12 cellular contexts compared by ENCODE assay signal in the genomic region with DNA sequence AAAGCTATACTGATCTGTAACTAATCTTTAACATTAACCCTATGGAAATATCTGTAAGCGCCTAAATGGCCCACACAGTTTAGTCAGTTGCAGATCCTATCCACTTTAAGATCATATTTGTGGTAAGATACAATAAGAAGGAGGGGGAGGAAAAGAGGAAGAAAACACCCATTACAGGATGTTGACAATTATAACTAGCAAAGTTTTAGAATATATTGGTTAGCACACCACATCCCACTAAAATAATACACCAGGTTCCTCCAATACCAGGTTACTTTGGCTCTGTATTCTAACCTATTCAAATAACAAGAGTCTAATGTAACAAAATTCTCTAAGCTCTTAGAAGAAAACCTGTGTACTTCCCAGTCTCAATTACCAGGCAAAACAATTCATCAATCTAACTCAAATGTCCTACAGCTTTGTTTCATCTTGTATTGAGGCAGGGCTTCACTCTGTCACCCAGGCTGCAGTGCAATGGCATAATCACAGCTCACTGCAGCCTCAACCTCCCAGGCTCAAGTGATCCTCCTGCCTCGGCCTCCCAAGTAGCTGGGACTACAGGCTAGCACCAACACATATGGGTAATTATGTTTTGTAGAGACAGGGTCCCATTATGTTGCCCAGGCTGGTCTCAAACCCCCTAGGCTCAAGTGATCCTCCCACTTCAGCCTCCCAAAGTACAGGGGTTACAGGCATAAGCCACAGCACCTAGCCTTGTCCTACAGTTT. TPM values are rescaled to one million over a fixed set of nuclear protein-coding genes. Genes with fewer than 3 reads are reported as not detected.
DNase-seq lines count a peak whose midpoint lies in the region; ATAC-seq and TF ChIP-seq lines count a peak whose summit lies in the region.
"Had no signal": no experiment of that assay in that cellular context is flagged by ENCODE, and none has a peak within 500 bp of the region (broad histone marks: within the 10 kb centered on the region; RNA-seq: fewer than 3 reads in every experiment).

No MANE protein-coding gene starts in this region.

- H2AFZ ChIP-seq in SK-N-SH (ENCODE audit: low read depth): no peak overlapping the region
- H2AFZ ChIP-seq: neural progenitor cell had no signal

- ATAC-seq in SK-N-SH treated with all-trans-retinoic acid at 6 μM for 48 hours: no peak

- H3K27me3 Mint-ChIP-seq in neural crest cell (ENCODE audit: low read depth): no peaks in the 10 kb centered on the region

- CTCF ChIA-PET in SK-N-SH (lab: Yijun Ruan, JAX): no interaction called here

- H3K27me3 ChIP-seq in SK-N-SH (ENCODE audit: insufficient read depth): no peaks in the 10 kb centered on the region
- H3K27me3 ChIP-seq in adipocyte (replicated peaks; ENCODE audit: control insufficient read depth, insufficient read depth, low read length): no peaks in the 10 kb centered on the region
- no peaks in the 10 kb centered on the region for H3K27me3 ChIP-seq in tibial artery
- H3K27me3 ChIP-seq: neural progenitor cell, tibial nerve had no signal

- H3K4me3 ChIP-seq in SK-N-SH (ENCODE audit: low read depth in 2 of 2, low read length in 1 of 2) (no peak overlapping the region), adipocyte (ENCODE audit: low read length) (peak overlapping the region; percentile 36), tibial artery (no peak overlapping the region)
- H3K4me3 ChIP-seq: neural progenitor cell, tibial nerve had no signal

- H3K27ac ChIP-seq in SK-N-SH (ENCODE audit: low read depth in 2 of 2, low read length in 1 of 2) (no peak overlapping the region), tibial artery (peak overlapping the region in 1 of 2 donors; percentile 25)
- H3K27ac ChIP-seq: neural progenitor cell had no signal

- peaks cover 18% of the 10 kb centered on the region for H3F3A ChIP-seq in SK-N-SH (replicated peaks; ENCODE audit: insufficient read depth)

- H3K4me1 ChIP-seq in SK-N-SH (ENCODE audit: control insufficient read depth in 1 of 2, insufficient read depth in 2 of 2, low read depth in 1 of 2, low read length in 1 of 2): peaks cover 3 to 6% of the 10 kb centered on the region in 2 experiments; a peak in 3 of 4 replicates
- peaks cover 24% of the 10 kb centered on the region for H3K4me1 ChIP-seq in adipocyte (ENCODE audit: control insufficient read depth, insufficient read depth, low read length)
- H3K4me1 ChIP-seq in tibial artery: peaks cover 0 to 64% (median 29%) of the 10 kb centered on the region in 4 donors
- H3K4me1 ChIP-seq: neural progenitor cell had no signal

- peaks cover 15% of the 10 kb centered on the region for H3K36me3 Mint-ChIP-seq in neural crest cell (ENCODE audit: low read depth)

- 100% methylated on average over 2 of the region's 2 CpGs for WGBS in SK-N-SH (ENCODE audit: low lambda C conversion rate)

- intact Hi-C loops in tibial artery (cut with DNase I; ENCODE audit: low total_unique reads) (loop anchor here (5.0 to 10.0 kb wide), 2 partner anchors 52 to 155 kb away; no protein-coding TSS in a partner anchor), posterior vena cava (cut with DNase I) (loop anchor here in 1 of 2 donors (2.0 to 10.0 kb wide), 2 partner anchors 29 to 75 kb away; no protein-coding TSS in a partner anchor)

- H3K9me3 ChIP-seq in SK-N-SH (no peaks in the 10 kb centered on the region), adipocyte (ENCODE audit: control insufficient read depth, low read length) (no peaks in the 10 kb centered on the region), tibial artery (no peaks in the 10 kb centered on the region)
- H3K9me3 ChIP-seq: tibial nerve had no signal

- POLR2A ChIA-PET in SK-N-SH (lab: Yijun Ruan, JAX): no interaction called here

- H3K9me2 ChIP-seq in SK-N-SH: no peaks in the 10 kb centered on the region

- DNase-seq in SK-N-SH: no peak
- peak; percentile 61 for DNase-seq in NOMO-1 treated with dmso at 0.1 percent for 144 hours (lab: John Stamatoyannopoulos, UW; ENCODE audit: unreplicated experiment)
- no peak for DNase-seq in adipocyte (ENCODE audit: low read depth)
- no peak for DNase-seq in neural crest cell (ENCODE audit: low read depth, low spot score)
- no peak for DNase-seq in Ammon's horn (ENCODE audit: low spot score)
- no peak for DNase-seq in tibial artery
- no peak for DNase-seq in posterior vena cava (ENCODE audit: low spot score)
- DNase-seq: NCI-H2081 treated with DMSO at 0.1 percent for 48 hours; stimulated activated CD4-positive, alpha-beta T cell treated with anti-CD3 and anti-CD28 coated beads, Interleukin-2, amount 100 ng/mL, for 48 hours had no signal

- H3K27ac Mint-ChIP-seq in neural crest cell (ENCODE audit: unreplicated experiment): no peak overlapping the region
- H3K27ac Mint-ChIP-seq: neural progenitor cell had no signal

- H3K4me3 Mint-ChIP-seq in neural crest cell: peak overlapping the region; percentile 98
- H3K4me3 Mint-ChIP-seq: neural progenitor cell had no signal

- H3K4me1 Mint-ChIP-seq in neural crest cell: peaks cover 47% of the 10 kb centered on the region

- no peak for TF ChIP-seq RAD21 in SK-N-SH (IDR thresholded peaks at IDR 0.05; ENCODE audit: low read length)

- peaks cover 0 to 3% of the 10 kb centered on the region in 2 experiments for H3K36me3 ChIP-seq in SK-N-SH (replicated peaks in 1 of 2; ENCODE audit: control insufficient read depth in 1 of 2, insufficient read depth in 2 of 2, low read length in 1 of 2)
- no peaks in the 10 kb centered on the region for H3K36me3 ChIP-seq in adipocyte (ENCODE audit: control insufficient read depth, insufficient read depth, low read length, severe bottlenecking)
- no peaks in the 10 kb centered on the region for H3K36me3 ChIP-seq in tibial artery
- H3K36me3 ChIP-seq: tibial nerve had no signal

- TF ChIP-seq CTCF in SK-N-SH (IDR thresholded peaks at IDR 0.05) (no peak), neural crest cell (conservative IDR thresholded peaks at IDR 0.05) (no peak), tibial artery (IDR thresholded peaks at IDR 0.05) (no peak)

- peaks cover 86% of the 10 kb centered on the region for H3K79me2 ChIP-seq in SK-N-SH (ENCODE audit: insufficient read depth)

- 0 out of 2 replicates have a peak overlapping the region, but pooled peaks have one; percentile 92 for H3K4me2 ChIP-seq in SK-N-SH

- H4K20me1 ChIP-seq in SK-N-SH (ENCODE audit: insufficient read depth): peaks cover 59% of the 10 kb centered on the region

- no peak for TF ChIP-seq EP300 in SK-N-SH (IDR thresholded peaks at IDR 0.05; ENCODE audit: borderline replicate concordance in 1 of 2, low read depth in 1 of 2, low read length in 1 of 2)

- no peak overlapping the region for H3K9ac ChIP-seq in SK-N-SH
- no peak overlapping the region for H3K9ac ChIP-seq in adipocyte (ENCODE audit: low read length)
- H3K9ac ChIP-seq: neural progenitor cell had no signal

- peaks cover 6% of the 10 kb centered on the region for H3K9me3 Mint-ChIP-seq in neural crest cell

TF ChIP-seq in SK-N-SH, 30 proteins besides CTCF, POLR2A, EP300 and RAD21 (continues in another document):
- TF ChIP-seq, protein P1, sequence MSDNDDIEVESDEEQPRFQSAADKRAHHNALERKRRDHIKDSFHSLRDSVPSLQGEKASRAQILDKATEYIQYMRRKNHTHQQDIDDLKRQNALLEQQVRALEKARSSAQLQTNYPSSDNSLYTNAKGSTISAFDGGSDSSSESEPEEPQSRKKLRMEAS (IDR thresholded peaks at IDR 0.05; ENCODE audit: low read depth): no peak
- no peak for TF ChIP-seq RCOR1 (IDR thresholded peaks at IDR 0.05; ENCODE audit: low read length)
- TF ChIP-seq FOSL2 (IDR thresholded peaks at IDR 0.05; ENCODE audit: borderline replicate concordance, low read depth): no peak
- no peak for TF ChIP-seq NFIC (IDR thresholded peaks at IDR 0.05; ENCODE audit: borderline replicate concordance)
- no peak for TF ChIP-seq CHD2 (IDR thresholded peaks at IDR 0.05; ENCODE audit: low read length, partially characterized antibody)
- no peak for TF ChIP-seq IRF3 (IDR thresholded peaks at IDR 0.05; ENCODE audit: low read depth, low read length)
- no peak for TF ChIP-seq ELF1 (IDR thresholded peaks at IDR 0.05)
- no peak for TF ChIP-seq RFX5 (IDR thresholded peaks at IDR 0.05; ENCODE audit: low read length)

TF ChIP-seq in SK-N-SH treated with all-trans-retinoic acid at 6 μM for 48 hours, 23 proteins besides CTCF, POLR2A, EP300 and RAD21 (continues in another document):
- no peak for TF ChIP-seq ZNF565 (CRISPR knock-in tag; conservative IDR thresholded peaks at IDR 0.05; ENCODE audit: low read depth)
- no peak for TF ChIP-seq TCF4 (CRISPR knock-in tag; IDR thresholded peaks at IDR 0.05; ENCODE audit: borderline replicate concordance)
- TF ChIP-seq, protein P2, sequence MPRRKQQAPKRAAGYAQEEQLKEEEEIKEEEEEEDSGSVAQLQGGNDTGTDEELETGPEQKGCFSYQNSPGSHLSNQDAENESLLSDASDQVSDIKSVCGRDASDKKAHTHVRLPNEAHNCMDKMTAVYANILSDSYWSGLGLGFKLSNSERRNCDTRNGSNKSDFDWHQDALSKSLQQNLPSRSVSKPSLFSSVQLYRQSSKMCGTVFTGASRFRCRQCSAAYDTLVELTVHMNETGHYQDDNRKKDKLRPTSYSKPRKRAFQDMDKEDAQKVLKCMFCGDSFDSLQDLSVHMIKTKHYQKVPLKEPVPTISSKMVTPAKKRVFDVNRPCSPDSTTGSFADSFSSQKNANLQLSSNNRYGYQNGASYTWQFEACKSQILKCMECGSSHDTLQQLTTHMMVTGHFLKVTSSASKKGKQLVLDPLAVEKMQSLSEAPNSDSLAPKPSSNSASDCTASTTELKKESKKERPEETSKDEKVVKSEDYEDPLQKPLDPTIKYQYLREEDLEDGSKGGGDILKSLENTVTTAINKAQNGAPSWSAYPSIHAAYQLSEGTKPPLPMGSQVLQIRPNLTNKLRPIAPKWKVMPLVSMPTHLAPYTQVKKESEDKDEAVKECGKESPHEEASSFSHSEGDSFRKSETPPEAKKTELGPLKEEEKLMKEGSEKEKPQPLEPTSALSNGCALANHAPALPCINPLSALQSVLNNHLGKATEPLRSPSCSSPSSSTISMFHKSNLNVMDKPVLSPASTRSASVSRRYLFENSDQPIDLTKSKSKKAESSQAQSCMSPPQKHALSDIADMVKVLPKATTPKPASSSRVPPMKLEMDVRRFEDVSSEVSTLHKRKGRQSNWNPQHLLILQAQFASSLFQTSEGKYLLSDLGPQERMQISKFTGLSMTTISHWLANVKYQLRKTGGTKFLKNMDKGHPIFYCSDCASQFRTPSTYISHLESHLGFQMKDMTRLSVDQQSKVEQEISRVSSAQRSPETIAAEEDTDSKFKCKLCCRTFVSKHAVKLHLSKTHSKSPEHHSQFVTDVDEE (CRISPR knock-in tag; IDR thresholded peaks at IDR 0.05): no peak
- TF ChIP-seq SNAI2 (CRISPR knock-in tag; IDR thresholded peaks at IDR 0.05): no peak

RNA-seq across cellular contexts. Expression of gene SLC4A7, which starts 4.2 kb away (rescaled TPM):
- polyA plus RNA-seq in SK-N-SH (2012; rRNA removed): 3.9 and 5.9 TPM in 2 replicates
- polyA plus RNA-seq in SK-N-SH (2012; cell fraction: cytosol; rRNA removed): 4.3 and 4.8 TPM in 2 replicates
- 7.9 and 18.4 TPM in 2 replicates for polyA plus RNA-seq in SK-N-SH (2012; cell fraction: nucleus; rRNA removed)
- total RNA-seq in neural crest cell (63.9 and 69.0 TPM in 2 replicates), posterior vena cava (10 to 100 TPM; 30.9 to 50.2 TPM)
